In genomic region chr11:94855666-94856065, GRCh38 we compare ENCODE assay signal across 20 cellular contexts.
A peak's percentile ranks its signal among the peaks of the same experiment; 100 is the strongest.
DNase-seq lines count a peak whose midpoint lies in the region; ATAC-seq and TF ChIP-seq lines count a peak whose summit lies in the region.
"Had no signal": no experiment of that assay in that cellular context is flagged by ENCODE, and none has a peak within 500 bp of the region (broad histone marks: within the 10 kb centered on the region; RNA-seq: fewer than 3 reads in every experiment).

No MANE protein-coding gene starts in this region.

- H3K27me3 ChIP-seq in right atrium auricular region: no peaks in the 10 kb centered on the region

- H3K9me3 ChIP-seq in right atrium auricular region: no peaks in the 10 kb centered on the region
- H3K9me3 ChIP-seq: A549 had no signal

- H3K36me3 Mint-ChIP-seq in nephron progenitor cell (ENCODE audit: low read depth): peaks cover 91% of the 10 kb centered on the region
- H3K36me3 Mint-ChIP-seq: IgD-negative memory B cell had no signal

- peak overlapping the region; percentile 69 to 75 for H3K27ac ChIP-seq in right atrium auricular region
- H3K27ac ChIP-seq: A549, C4-2B had no signal

- no peak overlapping the region for H3K4me3 Mint-ChIP-seq in nephron progenitor cell
- H3K4me3 Mint-ChIP-seq: IgD-negative memory B cell had no signal

- no peaks in the 10 kb centered on the region for H3K4me1 Mint-ChIP-seq in nephron progenitor cell

- intact Hi-C loops in Right ventricle myocardium inferior (cut with DNase I): no loop called here

- H3K9me3 Mint-ChIP-seq in nephron progenitor cell: no peaks in the 10 kb centered on the region
- H3K9me3 Mint-ChIP-seq: IgD-negative memory B cell had no signal

- no peaks in the 10 kb centered on the region for H3K27me3 Mint-ChIP-seq in nephron progenitor cell (ENCODE audit: low read depth, poor library complexity)
- H3K27me3 Mint-ChIP-seq: IgD-negative memory B cell had no signal

- no peak for ATAC-seq in Right ventricle myocardium inferior
- ATAC-seq in GM19395 (IDR thresholded peaks at IDR 0.05; ENCODE audit: unreplicated experiment): no peak
- ATAC-seq in GM21737 (IDR thresholded peaks at IDR 0.05; ENCODE audit: unreplicated experiment): no peak
- ATAC-seq: A549, HCT116 had no signal

- TF ChIP-seq CTCF in right atrium auricular region (IDR thresholded peaks at IDR 0.05): no peak
- no peak for TF ChIP-seq CTCF in nephron progenitor cell (IDR thresholded peaks at IDR 0.05)
- no peak for TF ChIP-seq CTCF in GM10266 (IDR thresholded peaks at IDR 0.05; ENCODE audit: control insufficient read depth, insufficient read depth, low read depth, missing control alignments)

- H3K27ac Mint-ChIP-seq in nephron progenitor cell: peak overlapping the region; percentile 79
- H3K27ac Mint-ChIP-seq: IgD-negative memory B cell had no signal

- H3K36me3 ChIP-seq in right atrium auricular region: peaks cover 92% of the 10 kb centered on the region

- DNase-seq in right atrium auricular region (ENCODE audit: low spot score): no peak
- no peak for DNase-seq in Right ventricle myocardium inferior (ENCODE audit: missing footprints)
- DNase-seq in cerebellum (ENCODE audit: low spot score): peak; percentile 14
- DNase-seq in nephron progenitor cell: no peak
- DNase-seq in GM10266 (ENCODE audit: extremely low spot score): no peak
- DNase-seq: GOT3, Karpas-422, NCI-H1048, NCI-H1436, NCI-H1930, NCI-H226, NCI-H524, NCI-H82, RPMI8226 had no signal

- peaks cover 0 to 39% of the 10 kb centered on the region in 2 donors for H3K4me1 ChIP-seq in right atrium auricular region
- H3K4me1 ChIP-seq: A549 had no signal

- H3K4me3 ChIP-seq in right atrium auricular region: no peak overlapping the region
- H3K4me3 ChIP-seq: A549 had no signal
